Comparison of ENCODE assay signal across 8 cellular contexts in genomic region chr20:53660078-53660909, GRCh38.
DNase-seq lines count a peak whose midpoint lies in the region; ATAC-seq and TF ChIP-seq lines count a peak whose summit lies in the region.

No MANE protein-coding gene starts in this region.

- peaks cover 59% of the 10 kb centered on the region for H3K4me1 Mint-ChIP-seq in WTC11

- peak overlapping the region; percentile 91 for H2AFZ ChIP-seq in osteoblast (ENCODE audit: low read length)

- POLR2A ChIA-PET in WTC11 (lab: Charles Lee), result interaction anchor here (0.8 to 1.0 kb wide), 2 partner anchors 34 to 37 kb away, joined by 3 read pairs; no protein-coding TSS in a partner anchor

- H3K9me3 ChIP-seq in osteoblast (ENCODE audit: low read depth, low read length), result no peaks in the 10 kb centered on the region

- H3K9me3 Mint-ChIP-seq in WTC11, result no peaks in the 10 kb centered on the region

- H3K4me3 ChIP-seq in epithelial cell of proximal tubule (ENCODE audit: low read depth, low read length), result peak overlapping the region; percentile 51
- H3K4me3 ChIP-seq in osteoblast (ENCODE audit: insufficient read depth, low read length), result peak overlapping the region; percentile 73
- H3K4me3 ChIP-seq in urinary bladder (ENCODE audit: low read depth, low read length), result peak overlapping the region; percentile 56

- no peaks in the 10 kb centered on the region for H3K36me3 Mint-ChIP-seq in WTC11

- in situ Hi-C loops in GM13977 (cut with MboI; ENCODE audit: low pct_unique_long_range_greater_than_20kb, low sequenced_read_pairs, unreplicated experiment), result no loop called here

- H3K27ac ChIP-seq in osteoblast (ENCODE audit: low read depth, low read length), result peak overlapping the region; percentile 62
- peak overlapping the region; percentile 89 for H3K27ac ChIP-seq in urinary bladder (ENCODE audit: low read depth)

- ATAC-seq in WTC11 (no peak; the same call in 1 of the 2 replicates), GM18517 (IDR thresholded peaks at IDR 0.05; ENCODE audit: unreplicated experiment) (no peak)

- no peaks in the 10 kb centered on the region for H3K27me3 Mint-ChIP-seq in WTC11 (ENCODE audit: low read depth)

- CTCF ChIA-PET in WTC11 (lab: Charles Lee), result interaction anchor here (0.7 to 1.9 kb wide), 9 partner anchors 66 to 280 kb away, joined by 3 to 9 read pairs (median 4); no protein-coding TSS in a partner anchor

- no peaks in the 10 kb centered on the region for H4K20me1 ChIP-seq in osteoblast (ENCODE audit: insufficient read depth, low read length)

- no peaks in the 10 kb centered on the region for H3K36me3 ChIP-seq in osteoblast (ENCODE audit: insufficient read depth, low read length)
- H3K36me3 ChIP-seq in urinary bladder (ENCODE audit: insufficient read depth), result no peaks in the 10 kb centered on the region

- H3K4me3 Mint-ChIP-seq in WTC11, result peak overlapping the region; percentile 67

- H3K4me2 ChIP-seq in osteoblast (ENCODE audit: insufficient read depth, low read length), result peak overlapping the region; percentile 81

- WGBS in urinary bladder, result 3% methylated on average over 38 of the region's 38 CpGs

- DNase-seq in GM13977 (ENCODE audit: low spot score), result peak; percentile 38
- DNase-seq in WTC11 (ENCODE audit: low spot score), result peak; percentile 23
- DNase-seq in epithelial cell of proximal tubule (ENCODE audit: low read depth), result no peak
- DNase-seq in osteoblast (ENCODE audit: insufficient read length, low spot score, missing footprints), result peak; percentile 84
- DNase-seq in KG1 (lab: John Stamatoyannopoulos, UW), result no peak
- no peak for DNase-seq in GF-D8 (lab: John Stamatoyannopoulos, UW)

- no peak for TF ChIP-seq CTCF in GM13977 (IDR thresholded peaks at IDR 0.05; ENCODE audit: extremely low read depth, insufficient read depth, missing control alignments)
- TF ChIP-seq CTCF in WTC11 (IDR thresholded peaks at IDR 0.05), result no peak
- no peak for TF ChIP-seq CTCF in epithelial cell of proximal tubule (conservative IDR thresholded peaks at IDR 0.05; ENCODE audit: low read depth, low read length)
- TF ChIP-seq CTCF in osteoblast (IDR thresholded peaks at IDR 0.05; ENCODE audit: extremely low read depth, low read depth, low read length), result no peak

- H3K79me2 ChIP-seq in osteoblast (ENCODE audit: insufficient read depth, low read length), result no peaks in the 10 kb centered on the region

- peaks cover 35% of the 10 kb centered on the region for H3K4me1 ChIP-seq in osteoblast (ENCODE audit: insufficient read depth, low read length)
- peaks cover 4% of the 10 kb centered on the region for H3K4me1 ChIP-seq in urinary bladder (ENCODE audit: insufficient read depth)

- H3K27ac Mint-ChIP-seq in WTC11, result peak overlapping the region; percentile 84

- no peaks in the 10 kb centered on the region for H3K27me3 ChIP-seq in osteoblast (ENCODE audit: insufficient read depth, low read length)

TF ChIP-seq in WTC11, 78 proteins besides CTCF, POLR2A, EP300 and RAD21:
- TF ChIP-seq, protein P1, sequence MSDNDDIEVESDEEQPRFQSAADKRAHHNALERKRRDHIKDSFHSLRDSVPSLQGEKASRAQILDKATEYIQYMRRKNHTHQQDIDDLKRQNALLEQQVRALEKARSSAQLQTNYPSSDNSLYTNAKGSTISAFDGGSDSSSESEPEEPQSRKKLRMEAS (CRISPR knock-in tag; IDR thresholded peaks at IDR 0.05), result no peak
- TF ChIP-seq TEAD1 (CRISPR knock-in tag; IDR thresholded peaks at IDR 0.05) (no peak), MXD4 (CRISPR knock-in tag; IDR thresholded peaks at IDR 0.05; ENCODE audit: borderline replicate concordance) (no peak), AR (CRISPR knock-in tag; IDR thresholded peaks at IDR 0.05) (no peak), HMGA2 (CRISPR knock-in tag; IDR thresholded peaks at IDR 0.05) (no peak), USF2 (CRISPR knock-in tag; IDR thresholded peaks at IDR 0.05) (peak; percentile 81), HMGXB4 (CRISPR knock-in tag; IDR thresholded peaks at IDR 0.05) (no peak)
- TF ChIP-seq, protein P2, sequence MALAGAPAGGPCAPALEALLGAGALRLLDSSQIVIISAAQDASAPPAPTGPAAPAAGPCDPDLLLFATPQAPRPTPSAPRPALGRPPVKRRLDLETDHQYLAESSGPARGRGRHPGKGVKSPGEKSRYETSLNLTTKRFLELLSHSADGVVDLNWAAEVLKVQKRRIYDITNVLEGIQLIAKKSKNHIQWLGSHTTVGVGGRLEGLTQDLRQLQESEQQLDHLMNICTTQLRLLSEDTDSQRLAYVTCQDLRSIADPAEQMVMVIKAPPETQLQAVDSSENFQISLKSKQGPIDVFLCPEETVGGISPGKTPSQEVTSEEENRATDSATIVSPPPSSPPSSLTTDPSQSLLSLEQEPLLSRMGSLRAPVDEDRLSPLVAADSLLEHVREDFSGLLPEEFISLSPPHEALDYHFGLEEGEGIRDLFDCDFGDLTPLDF (CRISPR knock-in tag; IDR thresholded peaks at IDR 0.05), result no peak
- TF ChIP-seq, protein P3, sequence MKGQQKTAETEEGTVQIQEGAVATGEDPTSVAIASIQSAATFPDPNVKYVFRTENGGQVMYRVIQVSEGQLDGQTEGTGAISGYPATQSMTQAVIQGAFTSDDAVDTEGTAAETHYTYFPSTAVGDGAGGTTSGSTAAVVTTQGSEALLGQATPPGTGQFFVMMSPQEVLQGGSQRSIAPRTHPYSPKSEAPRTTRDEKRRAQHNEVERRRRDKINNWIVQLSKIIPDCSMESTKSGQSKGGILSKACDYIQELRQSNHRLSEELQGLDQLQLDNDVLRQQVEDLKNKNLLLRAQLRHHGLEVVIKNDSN (CRISPR knock-in tag; IDR thresholded peaks at IDR 0.05), result peak; percentile 65
TF ChIP-seq in WTC11: peak in this region for 2.

Comparison
In these comparisons a context has a peak if more than half of its experiments do, and no peak if none do; other contexts are left out.
1. DNase-seq: peak in GM13977 (single experiment), WTC11 (single experiment) and osteoblast (single experiment); none in epithelial cell of proximal tubule (single experiment), KG1 (single experiment) and GF-D8 (single experiment).
2. Peak in every context shown above with its lines, with median percentiles within 50 percentile points of each other: H3K4me3 ChIP-seq.